ENCODE assay signal across 11 cellular contexts in genomic region chr1:205714190-205714905, GRCh38.
DNase-seq lines count a peak whose midpoint lies in the region; ATAC-seq and TF ChIP-seq lines count a peak whose summit lies in the region.
"Had no signal": no experiment of that assay in that cellular context is flagged by ENCODE, and none has a peak within 500 bp of the region (broad histone marks: within the 10 kb centered on the region; RNA-seq: fewer than 3 reads in every experiment).

No MANE protein-coding gene starts in this region.

- peaks cover 22 to 39% of the 10 kb centered on the region in 2 donors for H3K36me3 Mint-ChIP-seq in stimulated activated naive B cell treated with anti-CD40 and anti-IgM and Interleukin-4, amounts not matched to agents 10 μg/mL and 1 μg/mL and 100 μg/mL, for 72 hours

- H3K4me3 Mint-ChIP-seq in stimulated activated naive B cell treated with anti-CD40 and anti-IgM and Interleukin-4, amounts not matched to agents 10 μg/mL and 1 μg/mL and 100 μg/mL, for 72 hours = no peak overlapping the region

- ATAC-seq in stimulated activated naive B cell treated with anti-CD40 and anti-IgM and Interleukin-4, amounts not matched to agents 10 μg/mL and 1 μg/mL and 100 μg/mL, for 72 hours (replicated peaks) = no peak
- ATAC-seq in HG02571 (IDR thresholded peaks at IDR 0.05; ENCODE audit: unreplicated experiment) = no peak
- ATAC-seq: psoas muscle had no signal

- H3K9me3 Mint-ChIP-seq in stimulated activated naive B cell treated with anti-CD40 and anti-IgM and Interleukin-4, amounts not matched to agents 10 μg/mL and 1 μg/mL and 100 μg/mL, for 72 hours = no peaks in the 10 kb centered on the region

- H3K27ac Mint-ChIP-seq in stimulated activated naive B cell treated with anti-CD40 and anti-IgM and Interleukin-4, amounts not matched to agents 10 μg/mL and 1 μg/mL and 100 μg/mL, for 72 hours = peak overlapping the region; percentile 47

- no peak for TF ChIP-seq CTCF in foreskin fibroblast (IDR thresholded peaks at IDR 0.05; ENCODE audit: low read depth, low read length)

- H3K4me1 Mint-ChIP-seq in stimulated activated naive B cell treated with anti-CD40 and anti-IgM and Interleukin-4, amounts not matched to agents 10 μg/mL and 1 μg/mL and 100 μg/mL, for 72 hours = peaks cover 22 to 26% of the 10 kb centered on the region in 2 donors

- peak; percentile 44 for DNase-seq in NCI-H2171 treated with DMSO at 0.1 percent for 48 hours (lab: John Stamatoyannopoulos, UW)
- no peak for DNase-seq in NCI-H2171 (lab: John Stamatoyannopoulos, UW)
- DNase-seq in SIG-M5 treated with dmso at 0.1 percent for 504 hours (lab: John Stamatoyannopoulos, UW; ENCODE audit: unreplicated experiment) = peak; percentile 80
- DNase-seq in foreskin fibroblast = peak; percentile 52 to 73
- no peak for DNase-seq in stimulated activated naive B cell treated with anti-CD40 and anti-IgM and Interleukin-4, amounts not matched to agents 10 μg/mL and 1 μg/mL and 100 μg/mL, for 72 hours
- no peak for DNase-seq in activated effector memory CD4-positive, alpha-beta T cell treated with Interleukin-2 at 50 U/mL for 16 hours
- no peak for DNase-seq in stimulated activated naive CD4-positive, alpha-beta T cell (lab: John Stamatoyannopoulos, UW)
- DNase-seq: activated CD8-positive, alpha-beta memory T cell treated with anti-CD3 and anti-CD28 coated beads for 24 hours; central memory CD4-positive, alpha-beta T cell; psoas muscle had no signal

- H3K4me3 ChIP-seq in foreskin fibroblast (ENCODE audit: low read depth in 1 of 2, low read length in 2 of 2) = no peak overlapping the region
- H3K4me3 ChIP-seq: psoas muscle had no signal

- no peaks in the 10 kb centered on the region for H3K27me3 Mint-ChIP-seq in stimulated activated naive B cell treated with anti-CD40 and anti-IgM and Interleukin-4, amounts not matched to agents 10 μg/mL and 1 μg/mL and 100 μg/mL, for 72 hours

Comparison
In these comparisons a context has a peak if more than half of its experiments do, and no peak if none do; other contexts are left out.
1. DNase-seq: peak in NCI-H2171 treated with DMSO at 0.1 percent for 48 hours (single experiment), SIG-M5 treated with dmso at 0.1 percent for 504 hours (single experiment) and foreskin fibroblast (2 of 2); none in NCI-H2171 (single experiment), stimulated activated naive B cell treated with anti-CD40 and anti-IgM and Interleukin-4, amounts not matched to agents 10 μg/mL and 1 μg/mL and 100 μg/mL, for 72 hours (single experiment), activated effector memory CD4-positive, alpha-beta T cell treated with Interleukin-2 at 50 U/mL for 16 hours (single experiment) and stimulated activated naive CD4-positive, alpha-beta T cell (0 of 6).